In genomic region chrX:12878536-12878935, GRCh38 we compare ENCODE assay signal across 31 cellular contexts. TPM values are rescaled to one million over a fixed set of nuclear protein-coding genes. Genes with fewer than 3 reads are reported as not detected.
"Had no signal": no experiment of that assay in that cellular context is flagged by ENCODE, and none has a peak within 500 bp of the region (broad histone marks: within the 10 kb centered on the region; RNA-seq: fewer than 3 reads in every experiment).

No MANE protein-coding gene starts in this region.

- H3K27ac Mint-ChIP-seq: activated CD4-positive, alpha-beta memory T cell treated with anti-CD3 and anti-CD28 coated beads, Interleukin-2, amount 10 ng/mL, durations not matched to agents 7 days and 5 days; activated CD4-positive, alpha-beta T cell treated with anti-CD3 and anti-CD28 coated beads, Interleukin-2, amount 10 ng/mL, durations not matched to agents 7 days and 5 days; activated T-helper 17 cell treated with anti-CD3 and anti-CD28 coated beads, Interleukin-2, amount 50 U/mL, for 72 hours; dendritic cell treated with granulocyte-macrophage colony-stimulating factor and Interleukin-4, amounts not matched to agents 40 ng/mL and 50 ng/mL, for 4 days; endodermal cell; naive thymus-derived CD4-positive, alpha-beta T cell; progenitor cell of endocrine pancreas; stimulated activated effector memory CD8-positive, alpha-beta T cell treated with anti-CD3 and anti-CD28 coated beads, Interleukin-12 subunit alpha, Interleukin-12 subunit beta, amount 100 ng/mL, for 72 hours; stimulated activated naive CD8-positive, alpha-beta T cell treated with anti-CD3 and anti-CD28 coated beads, Interleukin-15, amount 100 ng/mL, for 72 hours had no signal

- H3K4me3 Mint-ChIP-seq: activated CD4-positive, alpha-beta memory T cell treated with anti-CD3 and anti-CD28 coated beads, Interleukin-2, amount 10 ng/mL, durations not matched to agents 7 days and 5 days; activated CD4-positive, alpha-beta T cell treated with anti-CD3 and anti-CD28 coated beads, Interleukin-2, amount 10 ng/mL, durations not matched to agents 7 days and 5 days; activated T-cell treated with anti-CD3 and anti-CD28 coated beads, Interleukin-2, amount 50 U/mL, for 4 hours; activated T-helper 17 cell treated with anti-CD3 and anti-CD28 coated beads, Interleukin-2, amount 50 U/mL, for 72 hours; central memory CD8-positive, alpha-beta T cell; dendritic cell treated with granulocyte-macrophage colony-stimulating factor and Interleukin-4, amounts not matched to agents 40 ng/mL and 50 ng/mL, for 4 days; endodermal cell; naive thymus-derived CD4-positive, alpha-beta T cell; stimulated activated effector memory CD8-positive, alpha-beta T cell treated with anti-CD3 and anti-CD28 coated beads, Interleukin-12 subunit alpha, Interleukin-12 subunit beta, amount 100 ng/mL, for 72 hours; stimulated activated naive CD8-positive, alpha-beta T cell treated with anti-CD3 and anti-CD28 coated beads, Interleukin-15, amount 100 ng/mL, for 72 hours had no signal

- H3K4me1 Mint-ChIP-seq: activated CD4-positive, alpha-beta memory T cell treated with anti-CD3 and anti-CD28 coated beads, Interleukin-2, amount 10 ng/mL, durations not matched to agents 7 days and 5 days; activated CD4-positive, alpha-beta T cell treated with anti-CD3 and anti-CD28 coated beads, Interleukin-2, amount 10 ng/mL, durations not matched to agents 7 days and 5 days; activated T-helper 17 cell treated with anti-CD3 and anti-CD28 coated beads, Interleukin-2, amount 50 U/mL, for 72 hours; central memory CD8-positive, alpha-beta T cell; stimulated activated effector memory CD8-positive, alpha-beta T cell treated with anti-CD3 and anti-CD28 coated beads, Interleukin-12 subunit alpha, Interleukin-12 subunit beta, amount 100 ng/mL, for 72 hours; stimulated activated naive CD8-positive, alpha-beta T cell treated with anti-CD3 and anti-CD28 coated beads, Interleukin-15, amount 100 ng/mL, for 72 hours had no signal

- H3K4me3 ChIP-seq: esophagus muscularis mucosa, left ventricle myocardium inferior, lung, ovary, skin epidermis, upper lobe of left lung, vagina had no signal

- H3K27me3 Mint-ChIP-seq: dendritic cell treated with granulocyte-macrophage colony-stimulating factor and Interleukin-4, amounts not matched to agents 40 ng/mL and 50 ng/mL, for 4 days; progenitor cell of endocrine pancreas; stimulated activated naive CD8-positive, alpha-beta T cell treated with anti-CD3 and anti-CD28 coated beads, Interleukin-15, amount 100 ng/mL, for 72 hours had no signal

- H3K9me3 Mint-ChIP-seq: activated CD4-positive, alpha-beta memory T cell treated with anti-CD3 and anti-CD28 coated beads, Interleukin-2, amount 10 ng/mL, durations not matched to agents 7 days and 5 days; activated CD4-positive, alpha-beta T cell treated with anti-CD3 and anti-CD28 coated beads, Interleukin-2, amount 10 ng/mL, durations not matched to agents 7 days and 5 days; activated T-cell treated with anti-CD3 and anti-CD28 coated beads, Interleukin-2, amount 50 U/mL, for 4 hours; activated T-helper 17 cell treated with anti-CD3 and anti-CD28 coated beads, Interleukin-2, amount 50 U/mL, for 72 hours; central memory CD8-positive, alpha-beta T cell; dendritic cell treated with granulocyte-macrophage colony-stimulating factor and Interleukin-4, amounts not matched to agents 40 ng/mL and 50 ng/mL, for 4 days; stimulated activated effector memory CD8-positive, alpha-beta T cell treated with anti-CD3 and anti-CD28 coated beads, Interleukin-12 subunit alpha, Interleukin-12 subunit beta, amount 100 ng/mL, for 72 hours; stimulated activated naive CD8-positive, alpha-beta T cell treated with anti-CD3 and anti-CD28 coated beads, Interleukin-15, amount 100 ng/mL, for 72 hours had no signal

- ATAC-seq: activated T-cell treated with anti-CD3 and anti-CD28 coated beads, Interleukin-2, amount 50 U/mL, for 4 hours; activated T-helper 17 cell treated with anti-CD3 and anti-CD28 coated beads, Interleukin-2, amount 50 U/mL, for 72 hours; naive thymus-derived CD4-positive, alpha-beta T cell; sciatic nerve; stimulated activated effector memory CD8-positive, alpha-beta T cell treated with anti-CD3 and anti-CD28 coated beads, Interleukin-12 subunit alpha, Interleukin-12 subunit beta, amount 100 ng/mL, for 72 hours; stimulated activated naive CD8-positive, alpha-beta T cell treated with anti-CD3 and anti-CD28 coated beads, Interleukin-15, amount 100 ng/mL, for 72 hours had no signal

- H3K36me3 Mint-ChIP-seq: naive thymus-derived CD4-positive, alpha-beta T cell; stimulated activated effector memory CD8-positive, alpha-beta T cell treated with anti-CD3 and anti-CD28 coated beads, Interleukin-12 subunit alpha, Interleukin-12 subunit beta, amount 100 ng/mL, for 72 hours had no signal

- DNase-seq: activated CD4-positive, alpha-beta memory T cell treated with anti-CD3 and anti-CD28 coated beads, Interleukin-2, amount 10 ng/mL, durations not matched to agents 7 days and 5 days; activated CD4-positive, alpha-beta T cell treated with anti-CD3 and anti-CD28 coated beads for 1 hour; activated CD4-positive, alpha-beta T cell treated with anti-CD3 and anti-CD28 coated beads, Interleukin-2, amount 10 ng/mL, durations not matched to agents 7 days and 5 days; activated CD8-positive, alpha-beta memory T cell treated with anti-CD3 and anti-CD28 coated beads, Interleukin-2, amount 50 U/mL, for 48 hours; activated gamma-delta T cell treated with Interleukin-2 at 50 U/mL for 16 hours; activated naive CD4-positive, alpha-beta T cell treated with anti-CD3 and anti-CD28 coated beads, Interleukin-2, amount 50 U/mL, for 16 hours; activated T-cell treated with anti-CD3 and anti-CD28 coated beads, Interleukin-2, amount 50 U/mL, for 4 hours; amniotic stem cell; endodermal cell; kidney glomerular epithelial cell; left ventricle myocardium inferior; midbrain; naive thymus-derived CD4-positive, alpha-beta T cell; ovary; retina; stimulated activated CD4-positive, alpha-beta T cell treated with anti-CD3 and anti-CD28 coated beads, Interleukin-4, amount 100 ng/mL, for 24 hours; stimulated activated naive CD8-positive, alpha-beta T cell treated with anti-CD3 and anti-CD28 coated beads, Interleukin-15, amount 100 ng/mL, for 72 hours; substantia nigra; T-helper 2 cell; upper lobe of left lung had no signal

RNA-seq across cellular contexts. Expression of gene TLR7, which starts 11.7 kb away (rescaled TPM):
- total RNA-seq: activated CD4-positive, alpha-beta memory T cell treated with anti-CD3 and anti-CD28 coated beads, Interleukin-2, amount 10 ng/mL, durations not matched to agents 7 days and 5 days; activated T-helper 17 cell treated with anti-CD3 and anti-CD28 coated beads, Interleukin-2, amount 50 U/mL, for 72 hours; endodermal cell; vagina had no signal
- polyA plus RNA-seq: neural cell had no signal

RNA-seq across cellular contexts. Expression of gene TLR8, which starts 27.9 kb away (rescaled TPM):
- total RNA-seq: activated CD4-positive, alpha-beta memory T cell treated with anti-CD3 and anti-CD28 coated beads, Interleukin-2, amount 10 ng/mL, durations not matched to agents 7 days and 5 days; activated CD4-positive, alpha-beta T cell treated with anti-CD3 and anti-CD28 coated beads, Interleukin-2, amount 10 ng/mL, durations not matched to agents 7 days and 5 days; activated T-cell treated with anti-CD3 and anti-CD28 coated beads, Interleukin-2, amount 50 U/mL, for 4 hours; activated T-helper 17 cell treated with anti-CD3 and anti-CD28 coated beads, Interleukin-2, amount 50 U/mL, for 72 hours; endodermal cell; progenitor cell of endocrine pancreas had no signal
- polyA plus RNA-seq: naive thymus-derived CD4-positive, alpha-beta T cell; neural cell had no signal
